In genomic region chr22:21917959-21918261, GRCh38 we compare ENCODE assay signal across 17 cellular contexts. TPM values are rescaled to one million over a fixed set of nuclear protein-coding genes. Genes with fewer than 3 reads are reported as not detected.
DNase-seq lines count a peak whose midpoint lies in the region; ATAC-seq and TF ChIP-seq lines count a peak whose summit lies in the region.
"Had no signal": no experiment of that assay in that cellular context is flagged by ENCODE, and none has a peak within 500 bp of the region (broad histone marks: within the 10 kb centered on the region; RNA-seq: fewer than 3 reads in every experiment).

No MANE protein-coding gene starts in this region.

- TF ChIP-seq POLR2A in body of pancreas (IDR thresholded peaks at IDR 0.05), result no peak

- H3K27me3 Mint-ChIP-seq in neural progenitor cell (ENCODE audit: insufficient read depth, low read depth), result peaks cover 4% of the 10 kb centered on the region
- no peaks in the 10 kb centered on the region for H3K27me3 Mint-ChIP-seq in stimulated activated memory B cell treated with anti-CD40 and anti-IgM and Interleukin-4, amounts not matched to agents 10 μg/mL and 1 μg/mL and 100 μg/mL, for 72 hours

- H3K4me3 ChIP-seq in PC-9 (no peak overlapping the region), body of pancreas (no peak overlapping the region), neural progenitor cell (no peak overlapping the region)
- H3K4me3 ChIP-seq: HAP-1 had no signal

- intact Hi-C loops in PC-9 (cut with micrococcal nuclease; ENCODE audit: unreplicated experiment) (no loop called here), body of pancreas (cut with DNase I) (no loop called here)

- peak overlapping the region; percentile 25 for H3K27ac Mint-ChIP-seq in neural progenitor cell
- H3K27ac Mint-ChIP-seq in stimulated activated memory B cell treated with anti-CD40 and anti-IgM and Interleukin-4, amounts not matched to agents 10 μg/mL and 1 μg/mL and 100 μg/mL, for 72 hours, result no peak overlapping the region
- H3K27ac Mint-ChIP-seq: CD8-positive, alpha-beta T cell; HFFc6 had no signal

- POLR2A ChIA-PET in PC-9 (lab: Charles Lee; ENCODE audit: unreplicated experiment), result no interaction called here

- H4K20me1 ChIP-seq in PC-9 (ENCODE audit: insufficient read depth) (no peaks in the 10 kb centered on the region), neural progenitor cell (ENCODE audit: low read depth) (peaks cover 11% of the 10 kb centered on the region)

- BruUV-seq in PC-9 (replicated peaks; lab: Mats Ljungman, UMichigan), result TSS peak; percentile 20

- no peak overlapping the region for H3K9ac ChIP-seq in neural progenitor cell

- H3F3A ChIP-seq in PC-9 (ENCODE audit: insufficient read depth, low read depth), result no peaks in the 10 kb centered on the region
- H3F3A ChIP-seq in neural progenitor cell (ENCODE audit: low read depth), result peaks cover 40% of the 10 kb centered on the region

- no peaks in the 10 kb centered on the region for H3K9me2 ChIP-seq in PC-9 (ENCODE audit: insufficient read depth)

- WGBS in body of pancreas, 2 donors, result 80 to 88% methylated on average over 2 to 6 of the region's 6 CpGs

- H3K36me3 Mint-ChIP-seq in neural progenitor cell, result no peaks in the 10 kb centered on the region
- no peaks in the 10 kb centered on the region for H3K36me3 Mint-ChIP-seq in stimulated activated memory B cell treated with anti-CD40 and anti-IgM and Interleukin-4, amounts not matched to agents 10 μg/mL and 1 μg/mL and 100 μg/mL, for 72 hours
- H3K36me3 Mint-ChIP-seq: CD8-positive, alpha-beta T cell had no signal

- H2AFZ ChIP-seq in PC-9 (no peak overlapping the region), neural progenitor cell (replicated peaks) (no peak overlapping the region)

- DNase-seq in D341Med (ENCODE audit: low spot score), result peak; percentile 29
- no peak for DNase-seq in PC-9
- DNase-seq in body of pancreas, result no peak
- no peak for DNase-seq in neural progenitor cell (ENCODE audit: low spot score)
- DNase-seq in stimulated activated CD4-positive, alpha-beta T cell treated with anti-CD3 and anti-CD28 coated beads, Interleukin-15, amount 100 ng/mL, for 24 hours, result no peak
- DNase-seq in C1 segment of cervical spinal cord (lab: John Stamatoyannopoulos, UW), result no peak
- DNase-seq: BE2C; Caco-2; CD8-positive, alpha-beta T cell; DMS53; GF-D8; GOT3; HFFc6 had no signal

- ATAC-seq in body of pancreas, result no peak
- no peak for ATAC-seq in activated CD4-positive, CD25-positive, alpha-beta regulatory T cell treated with anti-CD3 and anti-CD28 coated beads, Interleukin-2, amount 50 U/mL, for 24 hours
- ATAC-seq in stimulated activated memory B cell treated with anti-CD40 and anti-IgM and Interleukin-4, amounts not matched to agents 10 μg/mL and 1 μg/mL and 100 μg/mL, for 72 hours, result no peak
- ATAC-seq: CD8-positive, alpha-beta T cell had no signal

- H3K4me1 Mint-ChIP-seq in neural progenitor cell, result peaks cover 20% of the 10 kb centered on the region
- no peaks in the 10 kb centered on the region for H3K4me1 Mint-ChIP-seq in stimulated activated memory B cell treated with anti-CD40 and anti-IgM and Interleukin-4, amounts not matched to agents 10 μg/mL and 1 μg/mL and 100 μg/mL, for 72 hours
- H3K4me1 Mint-ChIP-seq: CD14-positive monocyte had no signal

- H3K27me3 ChIP-seq in PC-9 (ENCODE audit: insufficient read depth, low read depth), result no peaks in the 10 kb centered on the region
- H3K27me3 ChIP-seq in body of pancreas, result no peaks in the 10 kb centered on the region
- no peaks in the 10 kb centered on the region for H3K27me3 ChIP-seq in neural progenitor cell
- H3K27me3 ChIP-seq: BE2C had no signal

- H3K4me1 ChIP-seq in PC-9 (replicated peaks; ENCODE audit: insufficient read depth), result no peaks in the 10 kb centered on the region
- peaks cover 40% of the 10 kb centered on the region for H3K4me1 ChIP-seq in body of pancreas
- peaks cover 48% of the 10 kb centered on the region for H3K4me1 ChIP-seq in neural progenitor cell
- H3K4me1 ChIP-seq: BE2C, Caco-2, HAP-1 had no signal

- H3K4me2 ChIP-seq in PC-9 (no peak overlapping the region), neural progenitor cell (no peak overlapping the region)

- TF ChIP-seq CTCF in PC-9 (conservative IDR thresholded peaks at IDR 0.05) (no peak), body of pancreas (IDR thresholded peaks at IDR 0.05) (no peak), neural progenitor cell (IDR thresholded peaks at IDR 0.05) (no peak)

- H3K36me3 ChIP-seq in PC-9 (ENCODE audit: low read depth) (no peaks in the 10 kb centered on the region), body of pancreas (replicated peaks in 1 of 2; ENCODE audit: insufficient read depth in 1 of 2, low read depth in 2 of 2) (no peaks in the 10 kb centered on the region), neural progenitor cell (no peaks in the 10 kb centered on the region)
- H3K36me3 ChIP-seq: BE2C, HAP-1 had no signal

- H3K27ac ChIP-seq in PC-9 (no peak overlapping the region), body of pancreas (peak overlapping the region; percentile 28 to 60 (median 57)), neural progenitor cell (no peak overlapping the region)

- no peaks in the 10 kb centered on the region for H3K9me3 Mint-ChIP-seq in neural progenitor cell
- no peaks in the 10 kb centered on the region for H3K9me3 Mint-ChIP-seq in stimulated activated memory B cell treated with anti-CD40 and anti-IgM and Interleukin-4, amounts not matched to agents 10 μg/mL and 1 μg/mL and 100 μg/mL, for 72 hours
- H3K9me3 Mint-ChIP-seq: CD14-positive monocyte; CD8-positive, alpha-beta T cell; HFFc6 had no signal

- CTCF ChIA-PET in PC-9 (lab: Charles Lee), result no interaction called here

- no peak overlapping the region for H3K4me3 Mint-ChIP-seq in neural progenitor cell
- H3K4me3 Mint-ChIP-seq in stimulated activated memory B cell treated with anti-CD40 and anti-IgM and Interleukin-4, amounts not matched to agents 10 μg/mL and 1 μg/mL and 100 μg/mL, for 72 hours, result no peak overlapping the region
- H3K4me3 Mint-ChIP-seq: CD14-positive monocyte; CD8-positive, alpha-beta T cell; HFFc6 had no signal

- H3K79me2 ChIP-seq in PC-9 (ENCODE audit: low read depth) (no peaks in the 10 kb centered on the region), neural progenitor cell (ENCODE audit: low read depth) (no peaks in the 10 kb centered on the region)

- H3K9me3 ChIP-seq in PC-9 (ENCODE audit: insufficient read depth, low read depth) (no peaks in the 10 kb centered on the region), body of pancreas (no peaks in the 10 kb centered on the region), neural progenitor cell (ENCODE audit: low read depth) (no peaks in the 10 kb centered on the region)
- H3K9me3 ChIP-seq: BE2C, Caco-2, HAP-1 had no signal

RNA-seq across cellular contexts. Expression of gene PPM1F, which starts 34.7 kb away (rescaled TPM):
- total RNA-seq in PC-9 (2021) (20.6 and 22.1 TPM in 2 replicates), body of pancreas (10 to 100 TPM; 14.5 to 26.4 TPM), neural progenitor cell (ENCODE audit: low replicate concordance) (18.0 and 39.0 TPM in 2 replicates)

RNA-seq across cellular contexts. Expression of gene MAPK1, which starts 50.5 kb away (rescaled TPM):
- 66.7 and 82.8 TPM in 2 replicates for total RNA-seq in PC-9 (2021)
- 10 to 100 TPM; 25.4 to 44.1 TPM for total RNA-seq in body of pancreas
- total RNA-seq in neural progenitor cell (ENCODE audit: low replicate concordance), result 44.7 and 61.4 TPM in 2 replicates

Comparison
In these comparisons a context has a peak if more than half of its experiments do, and no peak if none do; other contexts are left out.
1. H3K27ac ChIP-seq: peak in body of pancreas (4 of 4); none in PC-9 (single experiment) and neural progenitor cell (single experiment).